ENCODE assay signal across 31 cellular contexts in genomic region chr5:112668911-112669310, GRCh38.
"Had no signal": no experiment of that assay in that cellular context is flagged by ENCODE, and none has a peak within 500 bp of the region (broad histone marks: within the 10 kb centered on the region; RNA-seq: fewer than 3 reads in every experiment).

No MANE protein-coding gene starts in this region.

- H3K9me3 ChIP-seq: adrenal gland, body of pancreas had no signal

- H3K4me1 Mint-ChIP-seq: activated B cell treated with CpG ODN at 0.5 μM for 24 hours; activated CD8-positive, alpha-beta memory T cell treated with anti-CD3 and anti-CD28 coated beads, Interleukin-2, amount 10 ng/mL, durations not matched to agents 7 days and 5 days; activated naive CD4-positive, alpha-beta T cell treated with anti-CD3 and anti-CD28 coated beads, Interleukin-2, amount 50 U/mL, for 24 hours; activated naive CD8-positive, alpha-beta T cell treated with anti-CD3 and anti-CD28 coated beads for 36 hours; activated naive CD8-positive, alpha-beta T cell treated with anti-CD3 and anti-CD28 coated beads, Interleukin-2, amount 50 U/mL, for 24 hours; central memory CD8-positive, alpha-beta T cell; endodermal cell had no signal

- H3K36me3 Mint-ChIP-seq: activated CD4-positive, alpha-beta memory T cell treated with anti-CD3 and anti-CD28 coated beads for 36 hours; activated CD8-positive, alpha-beta memory T cell treated with anti-CD3 and anti-CD28 coated beads, Interleukin-2, amount 10 ng/mL, durations not matched to agents 7 days and 5 days; activated naive CD4-positive, alpha-beta T cell treated with anti-CD3 and anti-CD28 coated beads, Interleukin-2, amount 50 U/mL, for 24 hours; activated naive CD8-positive, alpha-beta T cell treated with anti-CD3 and anti-CD28 coated beads for 36 hours had no signal

- ATAC-seq: activated CD4-positive, CD25-positive, alpha-beta regulatory T cell treated with anti-CD3 and anti-CD28 coated beads, Interleukin-2, amount 50 U/mL, for 24 hours; activated CD8-positive, alpha-beta memory T cell treated with anti-CD3 and anti-CD28 coated beads, Interleukin-2, amount 10 ng/mL, durations not matched to agents 7 days and 5 days; activated CD8-positive, alpha-beta T cell treated with anti-CD3 and anti-CD28 coated beads, Interleukin-2, amount 10 ng/mL, durations not matched to agents 7 days and 5 days; activated naive CD8-positive, alpha-beta T cell treated with anti-CD3 and anti-CD28 coated beads, Interleukin-2, amount 50 U/mL, for 24 hours; activated T-cell treated with anti-CD3 and anti-CD28 coated beads, Interleukin-2, amount 50 U/mL, for 72 hours; body of pancreas; esophagus mucosa; T-helper 17 cell had no signal

- H3K4me3 ChIP-seq: adrenal gland, body of pancreas, coronary artery had no signal

- H3K4me3 Mint-ChIP-seq: activated B cell treated with CpG ODN at 0.5 μM for 24 hours; activated CD4-positive, alpha-beta memory T cell treated with anti-CD3 and anti-CD28 coated beads for 36 hours; activated CD8-positive, alpha-beta memory T cell treated with anti-CD3 and anti-CD28 coated beads, Interleukin-2, amount 10 ng/mL, durations not matched to agents 7 days and 5 days; activated CD8-positive, alpha-beta T cell treated with anti-CD3 and anti-CD28 coated beads, Interleukin-2, amount 10 ng/mL, durations not matched to agents 7 days and 5 days; activated naive CD4-positive, alpha-beta T cell treated with anti-CD3 and anti-CD28 coated beads, Interleukin-2, amount 50 U/mL, for 24 hours; activated naive CD8-positive, alpha-beta T cell treated with anti-CD3 and anti-CD28 coated beads for 36 hours; activated naive CD8-positive, alpha-beta T cell treated with anti-CD3 and anti-CD28 coated beads, Interleukin-2, amount 50 U/mL, for 24 hours; activated T-cell treated with anti-CD3 and anti-CD28 coated beads, Interleukin-2, amount 50 U/mL, for 72 hours; central memory CD8-positive, alpha-beta T cell; dendritic cell treated with granulocyte-macrophage colony-stimulating factor and Interleukin-4, amounts not matched to agents 40 ng/mL and 50 ng/mL, for 4 days; endodermal cell; T-helper 17 cell; T-helper 2 cell treated with Interferon-gamma antibody and Interleukin-4, amounts not matched to agents 5 μg/mL and 100 μg/mL, for 36 hours had no signal

- H3K27me3 ChIP-seq: adrenal gland, body of pancreas, dorsolateral prefrontal cortex had no signal

- H3K36me3 ChIP-seq: adrenal gland, WERI-Rb-1 had no signal

- H3K27me3 Mint-ChIP-seq: activated B cell treated with CpG ODN at 0.5 μM for 24 hours; dendritic cell treated with granulocyte-macrophage colony-stimulating factor and Interleukin-4, amounts not matched to agents 40 ng/mL and 50 ng/mL, for 4 days had no signal

- H3K4me1 ChIP-seq: adrenal gland, body of pancreas had no signal

- DNase-seq: activated B cell treated with CpG ODN at 0.5 μM for 24 hours; activated CD4-positive, alpha-beta memory T cell treated with anti-CD3 and anti-CD28 coated beads for 36 hours; activated CD4-positive, alpha-beta T cell treated with anti-CD3 and anti-CD28 coated beads for 48 hours; activated CD8-positive, alpha-beta memory T cell treated with anti-CD3 and anti-CD28 coated beads, Interleukin-2, amount 10 ng/mL, durations not matched to agents 7 days and 5 days; activated CD8-positive, alpha-beta memory T cell treated with anti-CD3 and anti-CD28 coated beads, Interleukin-2, amount 50 U/mL, for 4 hours; activated CD8-positive, alpha-beta T cell treated with anti-CD3 and anti-CD28 coated beads, Interleukin-2, amount 10 ng/mL, durations not matched to agents 7 days and 5 days; activated effector memory CD4-positive, alpha-beta T cell treated with Interleukin-2 at 50 U/mL for 16 hours; activated gamma-delta T cell treated with Interleukin-2 at 50 U/mL for 16 hours; activated naive CD4-positive, alpha-beta T cell treated with Interleukin-2 at 50 U/mL for 16 hours; activated naive CD8-positive, alpha-beta T cell treated with anti-CD3 and anti-CD28 coated beads for 36 hours; activated naive CD8-positive, alpha-beta T cell treated with anti-CD3 and anti-CD28 coated beads, Interleukin-2, amount 50 U/mL, for 24 hours; activated T-cell treated with anti-CD3 and anti-CD28 coated beads, Interleukin-2, amount 50 U/mL, for 1 hour; activated T-cell treated with anti-CD3 and anti-CD28 coated beads, Interleukin-2, amount 50 U/mL, for 72 hours; adrenal gland; aorta; body of pancreas; effector memory CD4-positive, alpha-beta T cell; endodermal cell; foreskin fibroblast; T-helper 1 cell; T-helper 17 cell; T1000; WERI-Rb-1 had no signal

- H3K27ac ChIP-seq: adrenal gland, body of pancreas, coronary artery, WERI-Rb-1 had no signal

- H3K9me3 Mint-ChIP-seq: activated B cell treated with CpG ODN at 0.5 μM for 24 hours; activated CD4-positive, alpha-beta memory T cell treated with anti-CD3 and anti-CD28 coated beads for 36 hours; activated naive CD4-positive, alpha-beta T cell treated with anti-CD3 and anti-CD28 coated beads, Interleukin-2, amount 50 U/mL, for 24 hours; activated naive CD8-positive, alpha-beta T cell treated with anti-CD3 and anti-CD28 coated beads for 36 hours; activated naive CD8-positive, alpha-beta T cell treated with anti-CD3 and anti-CD28 coated beads, Interleukin-2, amount 50 U/mL, for 24 hours; activated T-cell treated with anti-CD3 and anti-CD28 coated beads, Interleukin-2, amount 50 U/mL, for 72 hours; central memory CD8-positive, alpha-beta T cell; dendritic cell treated with granulocyte-macrophage colony-stimulating factor and Interleukin-4, amounts not matched to agents 40 ng/mL and 50 ng/mL, for 4 days; endodermal cell; T-helper 2 cell treated with Interferon-gamma antibody and Interleukin-4, amounts not matched to agents 5 μg/mL and 100 μg/mL, for 36 hours had no signal
